ENCODE assay signal across 1 cellular context in the genomic region with DNA sequence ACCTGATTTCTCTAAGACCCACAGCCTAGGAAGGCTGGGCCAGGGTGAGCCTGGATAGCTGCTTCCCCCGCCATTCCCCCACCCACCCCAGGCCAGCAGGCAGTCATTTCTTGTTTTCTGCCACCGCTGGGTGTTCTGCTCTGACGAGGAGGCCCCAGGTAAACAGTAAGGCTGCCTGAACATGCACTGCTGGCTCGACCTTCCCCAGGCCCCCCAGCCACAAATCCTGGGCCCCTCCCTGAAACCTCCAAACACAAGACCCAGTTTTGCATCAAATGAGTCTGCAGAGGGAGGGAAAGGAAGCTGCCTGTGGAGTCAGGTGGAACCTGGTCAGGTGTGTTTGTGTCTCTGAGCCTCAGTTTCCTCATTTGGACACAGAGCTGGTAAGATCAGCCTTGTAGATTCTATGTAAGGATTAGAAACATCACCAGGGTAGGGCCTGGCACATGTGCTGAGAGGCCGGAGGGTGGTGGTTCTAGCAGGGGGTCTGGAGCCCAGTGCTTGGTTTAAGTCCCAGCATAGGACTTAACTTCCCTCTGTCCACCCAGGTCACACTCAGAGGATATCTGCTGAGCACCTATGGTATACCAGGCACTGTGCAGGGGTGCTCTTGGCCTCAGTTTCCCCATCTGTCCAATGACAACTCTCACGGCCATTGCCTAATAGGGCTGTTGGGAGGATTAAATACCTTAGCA.
TF ChIP-seq lines count a peak whose summit lies in the region.

No MANE protein-coding gene starts in this region.

TF ChIP-seq in H1, 55 proteins besides CTCF, POLR2A, EP300 and RAD21:
- TF ChIP-seq, protein P1, sequence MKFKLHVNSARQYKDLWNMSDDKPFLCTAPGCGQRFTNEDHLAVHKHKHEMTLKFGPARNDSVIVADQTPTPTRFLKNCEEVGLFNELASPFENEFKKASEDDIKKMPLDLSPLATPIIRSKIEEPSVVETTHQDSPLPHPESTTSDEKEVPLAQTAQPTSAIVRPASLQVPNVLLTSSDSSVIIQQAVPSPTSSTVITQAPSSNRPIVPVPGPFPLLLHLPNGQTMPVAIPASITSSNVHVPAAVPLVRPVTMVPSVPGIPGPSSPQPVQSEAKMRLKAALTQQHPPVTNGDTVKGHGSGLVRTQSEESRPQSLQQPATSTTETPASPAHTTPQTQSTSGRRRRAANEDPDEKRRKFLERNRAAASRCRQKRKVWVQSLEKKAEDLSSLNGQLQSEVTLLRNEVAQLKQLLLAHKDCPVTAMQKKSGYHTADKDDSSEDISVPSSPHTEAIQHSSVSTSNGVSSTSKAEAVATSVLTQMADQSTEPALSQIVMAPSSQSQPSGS (IDR thresholded peaks at IDR 0.05; ENCODE audit: low read length), result no peak
- TF ChIP-seq KDM1A (IDR thresholded peaks at IDR 0.05; ENCODE audit: borderline replicate concordance, low read length) (no peak), RNF2 (IDR thresholded peaks at IDR 0.05; ENCODE audit: borderline replicate concordance, low read depth, low read length, missing control alignments, poor library complexity, severe bottlenecking) (no peak), SIN3A (conservative IDR thresholded peaks at IDR 0.05 in 1 of 2, IDR thresholded peaks at IDR 0.05 in 1 of 2; ENCODE audit: low read depth in 1 of 2, low read length in 2 of 2) (no peak), GTF2F1 (IDR thresholded peaks at IDR 0.05; ENCODE audit: borderline replicate concordance, low read depth, low read length) (no peak), HDAC6 (IDR thresholded peaks at IDR 0.05; ENCODE audit: low read depth, low read length) (no peak), NANOG (IDR thresholded peaks at IDR 0.05; ENCODE audit: insufficient read depth, low read depth, low read length, poor library complexity, severe bottlenecking) (no peak), BCL11A (IDR thresholded peaks at IDR 0.05; ENCODE audit: low read depth in 2 of 2, low read length in 2 of 2) (no peak), HDAC2 (IDR thresholded peaks at IDR 0.05; ENCODE audit: borderline replicate concordance in 1 of 2, low read depth in 2 of 2, low read length in 2 of 2) (no peak), CTBP2 (IDR thresholded peaks at IDR 0.05; ENCODE audit: borderline replicate concordance, insufficient read depth, insufficient read length, low read length) (no peak), SP1 (IDR thresholded peaks at IDR 0.05; ENCODE audit: low read depth, low read length) (no peak), JUN (IDR thresholded peaks at IDR 0.05; ENCODE audit: low read depth, low read length) (no peak), NRF1 (IDR thresholded peaks at IDR 0.05; ENCODE audit: low read depth, low read length) (no peak), TCF12 (IDR thresholded peaks at IDR 0.05; ENCODE audit: low read depth, low read length) (no peak), BACH1 (IDR thresholded peaks at IDR 0.05; ENCODE audit: low read length) (no peak)
- TF ChIP-seq, protein P2, sequence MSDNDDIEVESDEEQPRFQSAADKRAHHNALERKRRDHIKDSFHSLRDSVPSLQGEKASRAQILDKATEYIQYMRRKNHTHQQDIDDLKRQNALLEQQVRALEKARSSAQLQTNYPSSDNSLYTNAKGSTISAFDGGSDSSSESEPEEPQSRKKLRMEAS (IDR thresholded peaks at IDR 0.05), result no peak
- TF ChIP-seq, protein P3, sequence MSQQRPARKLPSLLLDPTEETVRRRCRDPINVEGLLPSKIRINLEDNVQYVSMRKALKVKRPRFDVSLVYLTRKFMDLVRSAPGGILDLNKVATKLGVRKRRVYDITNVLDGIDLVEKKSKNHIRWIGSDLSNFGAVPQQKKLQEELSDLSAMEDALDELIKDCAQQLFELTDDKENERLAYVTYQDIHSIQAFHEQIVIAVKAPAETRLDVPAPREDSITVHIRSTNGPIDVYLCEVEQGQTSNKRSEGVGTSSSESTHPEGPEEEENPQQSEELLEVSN (IDR thresholded peaks at IDR 0.05), result no peak
